25 cellular contexts compared by ENCODE assay signal in the genomic region with DNA sequence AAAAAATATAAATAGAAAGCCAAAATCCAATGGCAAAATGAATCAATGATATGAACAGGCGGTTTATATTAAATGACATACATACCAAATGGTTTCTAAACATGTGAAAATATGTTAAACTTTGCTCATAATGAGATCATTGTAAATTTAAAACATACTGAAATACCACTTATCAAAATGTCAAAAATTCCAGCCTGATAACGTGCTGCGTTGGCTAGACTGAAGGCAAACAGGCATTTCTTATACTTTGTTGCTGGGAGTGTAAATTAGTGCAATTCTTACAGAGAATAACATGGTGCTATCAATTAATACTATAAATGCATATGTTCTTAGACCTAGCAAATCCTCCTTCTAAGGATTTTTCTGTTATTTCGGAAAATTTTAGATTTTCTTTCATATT.
"Had no signal": no experiment of that assay in that cellular context is flagged by ENCODE, and none has a peak within 500 bp of the region (broad histone marks: within the 10 kb centered on the region; RNA-seq: fewer than 3 reads in every experiment).

No MANE protein-coding gene starts in this region.

- H3K4me3 ChIP-seq: dorsolateral prefrontal cortex, gastroesophageal sphincter, left ventricle myocardium inferior, lower lobe of right lung, ovary, suprapubic skin, thyroid gland, upper lobe of left lung, uterus had no signal

- ATAC-seq: gastroesophageal sphincter, lower lobe of right lung, natural killer cell had no signal

- DNase-seq: cortex of kidney; dorsolateral prefrontal cortex; effector CD8-positive, alpha-beta T cell; foreskin fibroblast; glutamatergic neuron; kidney; left cardiac atrium; left ventricle myocardium inferior; lower lobe of right lung; natural killer cell; nucleus accumbens; ovary; right cardiac atrium; small intestine; stimulated activated CD4-positive, alpha-beta T cell treated with anti-CD3 and anti-CD28 coated beads, Interleukin-2, amount 100 ng/mL, for 48 hours; stimulated activated naive CD4-positive, alpha-beta T cell treated with Interleukin-2 at 50 U/mL for 16 hours; thyroid gland; upper lobe of left lung; uterus had no signal

- H3K36me3 ChIP-seq: gastroesophageal sphincter, left ventricle myocardium inferior, lower lobe of right lung, ovary, suprapubic skin, thyroid gland, upper lobe of left lung, uterus had no signal

- H3K27ac Mint-ChIP-seq: memory B cell, natural killer cell, progenitor cell of endocrine pancreas had no signal

- H3K4me1 ChIP-seq: gastroesophageal sphincter, lower lobe of right lung, suprapubic skin, thyroid gland, upper lobe of left lung, uterus had no signal

- H3K27me3 ChIP-seq: dorsolateral prefrontal cortex, gastroesophageal sphincter, ovary, suprapubic skin, thyroid gland, upper lobe of left lung, uterus had no signal

- H3K4me3 Mint-ChIP-seq: memory B cell, mesothelial cell of epicardium, natural killer cell, neural crest cell had no signal

- H3K9me3 Mint-ChIP-seq: neural crest cell had no signal

- H3K9me3 ChIP-seq: gastroesophageal sphincter, left ventricle myocardium inferior, lower lobe of right lung, ovary, suprapubic skin, thyroid gland, upper lobe of left lung, uterus had no signal

- H3K27ac ChIP-seq: dorsolateral prefrontal cortex, gastroesophageal sphincter, left ventricle myocardium inferior, lower lobe of right lung, ovary, suprapubic skin, thyroid gland, upper lobe of left lung, uterus had no signal

- H3K36me3 Mint-ChIP-seq: memory B cell, natural killer cell had no signal

- H3K27me3 Mint-ChIP-seq: memory B cell, progenitor cell of endocrine pancreas had no signal

- H3K4me1 Mint-ChIP-seq: memory B cell, natural killer cell had no signal
